ENCODE assay signal across 9 cellular contexts in the genomic region with DNA sequence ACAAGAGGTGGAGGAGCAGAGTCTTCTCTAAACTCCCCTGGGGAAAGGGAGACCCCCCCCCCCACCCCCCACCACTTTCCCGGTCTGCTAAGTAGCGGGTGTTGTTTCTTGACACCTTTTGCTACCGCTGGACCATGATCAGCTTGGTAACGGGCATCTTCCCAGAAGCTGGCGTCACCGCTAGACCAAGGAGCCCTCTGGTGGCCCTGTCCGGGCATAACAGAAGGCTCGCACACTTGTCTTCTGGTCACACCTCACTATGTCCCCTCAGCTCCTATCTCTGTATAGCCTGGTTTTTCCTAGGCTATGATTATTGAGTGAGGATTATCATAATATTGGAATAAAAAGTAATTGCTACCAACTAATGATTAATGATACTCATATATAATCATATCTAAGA. TPM values are rescaled to one million over a fixed set of nuclear protein-coding genes. Genes with fewer than 3 reads are reported as not detected.
DNase-seq lines count a peak whose midpoint lies in the region; ATAC-seq and TF ChIP-seq lines count a peak whose summit lies in the region.
"Not testable (repeated sequence)": the region's sequence is repeated elsewhere in the genome, so short reads cannot be mapped to it uniquely, and the experiment has no call there.
"Had no signal": no experiment of that assay in that cellular context is flagged by ENCODE, and none has a peak within 500 bp of the region (broad histone marks: within the 10 kb centered on the region; RNA-seq: fewer than 3 reads in every experiment).

No MANE protein-coding gene starts in this region.

- DNase-seq in A673 (ENCODE audit: low spot score); HFFc6; choroid plexus epithelial cell (ENCODE audit: low read depth): not testable (repeated sequence)
- DNase-seq in activated T-cell treated with anti-CD3 and anti-CD28 coated beads, Interleukin-2, amount 50 U/mL, for 24 hours = peak; percentile 53
- DNase-seq in immature natural killer cell (peak in 2 of 3 donors; percentile 6 to 11), posterior vena cava (ENCODE audit: low spot score) (peak; percentile 81)
- DNase-seq in stimulated activated naive B cell treated with anti-CD40 and anti-IgM and Interleukin-4, amounts not matched to agents 10 μg/mL and 1 μg/mL and 100 μg/mL, for 72 hours = peak; percentile 1

- H3K9me3 Mint-ChIP-seq in HFFc6 = peaks cover 58% of the 10 kb centered on the region
- not testable (repeated sequence) for H3K9me3 Mint-ChIP-seq in activated T-cell treated with anti-CD3 and anti-CD28 coated beads, Interleukin-2, amount 50 U/mL, for 24 hours; immature natural killer cell; stimulated activated naive B cell treated with anti-CD40 and anti-IgM and Interleukin-4, amounts not matched to agents 10 μg/mL and 1 μg/mL and 100 μg/mL, for 72 hours

- TF ChIP-seq CTCF in A673 (conservative IDR thresholded peaks at IDR 0.05; ENCODE audit: low read depth, low read length) = 0 out of 2 replicates have a peak, but pooled peaks have one; percentile 11
- TF ChIP-seq CTCF in HFFc6 (IDR thresholded peaks at IDR 0.05) = peak; percentile 52
- TF ChIP-seq CTCF in VCaP (conservative IDR thresholded peaks at IDR 0.05) = peak; percentile 65
- TF ChIP-seq CTCF in choroid plexus epithelial cell (conservative IDR thresholded peaks at IDR 0.05; ENCODE audit: low read depth, low read length) = peak; percentile 26

- CTCF ChIA-PET in A673 (lab: Charles Lee) = not testable (repeated sequence)

- H3K4me3 ChIP-seq in A673 (ENCODE audit: low read depth, low read length, poor library complexity, severe bottlenecking); choroid plexus epithelial cell (ENCODE audit: low read depth, low read length): not testable (repeated sequence)

- H3K4me1 ChIP-seq in A673 (ENCODE audit: insufficient read depth, low read length, poor library complexity, severe bottlenecking) = not testable (repeated sequence)

- not testable (repeated sequence) for H3K27me3 ChIP-seq in A673 (replicated peaks; ENCODE audit: insufficient read depth, low read depth, low read length, poor library complexity)

- not testable (repeated sequence) for H3K4me1 Mint-ChIP-seq in HFFc6 (ENCODE audit: low read depth); activated T-cell treated with anti-CD3 and anti-CD28 coated beads, Interleukin-2, amount 50 U/mL, for 24 hours (ENCODE audit: low read depth); immature natural killer cell; stimulated activated naive B cell treated with anti-CD40 and anti-IgM and Interleukin-4, amounts not matched to agents 10 μg/mL and 1 μg/mL and 100 μg/mL, for 72 hours

- not testable (repeated sequence) for H3K4me3 Mint-ChIP-seq in HFFc6; activated T-cell treated with anti-CD3 and anti-CD28 coated beads, Interleukin-2, amount 50 U/mL, for 24 hours; immature natural killer cell; stimulated activated naive B cell treated with anti-CD40 and anti-IgM and Interleukin-4, amounts not matched to agents 10 μg/mL and 1 μg/mL and 100 μg/mL, for 72 hours

- not testable (repeated sequence) for H3K27ac Mint-ChIP-seq in HFFc6; activated T-cell treated with anti-CD3 and anti-CD28 coated beads, Interleukin-2, amount 50 U/mL, for 24 hours; immature natural killer cell; stimulated activated naive B cell treated with anti-CD40 and anti-IgM and Interleukin-4, amounts not matched to agents 10 μg/mL and 1 μg/mL and 100 μg/mL, for 72 hours

- H3K27me3 Mint-ChIP-seq in HFFc6 (ENCODE audit: insufficient read depth); activated T-cell treated with anti-CD3 and anti-CD28 coated beads, Interleukin-2, amount 50 U/mL, for 24 hours; immature natural killer cell (ENCODE audit: low read depth in 3 of 3); stimulated activated naive B cell treated with anti-CD40 and anti-IgM and Interleukin-4, amounts not matched to agents 10 μg/mL and 1 μg/mL and 100 μg/mL, for 72 hours: not testable (repeated sequence)

- H3K27ac ChIP-seq in A673 (ENCODE audit: low read depth, low read length, poor library complexity, severe bottlenecking); VCaP: not testable (repeated sequence)

- H3K36me3 Mint-ChIP-seq in HFFc6 (ENCODE audit: low read depth); activated T-cell treated with anti-CD3 and anti-CD28 coated beads, Interleukin-2, amount 50 U/mL, for 24 hours (ENCODE audit: low read depth); immature natural killer cell; stimulated activated naive B cell treated with anti-CD40 and anti-IgM and Interleukin-4, amounts not matched to agents 10 μg/mL and 1 μg/mL and 100 μg/mL, for 72 hours: not testable (repeated sequence)

- intact Hi-C loops in A673 (cut with micrococcal nuclease; ENCODE audit: unreplicated experiment); posterior vena cava (cut with DNase I): not testable (repeated sequence)

- H3K9me3 ChIP-seq in A673 (ENCODE audit: low read depth, low read length, poor library complexity, severe bottlenecking) = peaks cover 22% of the 10 kb centered on the region

- not testable (repeated sequence) for H3K36me3 ChIP-seq in A673 (ENCODE audit: insufficient read depth, low read length, poor library complexity, severe bottlenecking)

- BruUV-seq in A673 (replicated peaks; lab: Mats Ljungman, UMichigan) = not testable (repeated sequence)

- ATAC-seq in stimulated activated naive B cell treated with anti-CD40 and anti-IgM and Interleukin-4, amounts not matched to agents 10 μg/mL and 1 μg/mL and 100 μg/mL, for 72 hours (replicated peaks) = not testable (repeated sequence)

- POLR2A ChIA-PET in A673 (lab: Charles Lee; ENCODE audit: low non-redundant PET) = not testable (repeated sequence)

RNA-seq across cellular contexts. Expression of a gene that starts 54.1 kb away (rescaled TPM):
- total RNA-seq in A673 (2021) = 29.4 and 31.9 TPM in 2 replicates
- total RNA-seq in HFFc6 (2021; fragmentation: NEBNext Ultra II Directional; extraction: Animal tissue kit (Norgen Biotek cat#: 25700)) = 1 to 10 TPM; 3.5 to 4.4 (median 3.9) TPM
- 10 to 100 TPM in 1 of 3 donors, 1 to 10 TPM in 2; 4.1 to 12.0 (median 6.5) TPM for polyA plus RNA-seq in immature natural killer cell
- total RNA-seq in posterior vena cava = 10 to 100 TPM; 12.3 to 13.9 TPM
- total RNA-seq: Caco-2 had no signal

Comparison
In these comparisons a context has a peak if more than half of its experiments do, and no peak if none do; other contexts are left out.
1. CTCF ChIP-seq: peak in every context shown above with its lines; median percentile 65 in VCaP; 52 in HFFc6; 26 in choroid plexus epithelial cell; 11 in A673.